ENCODE assay signal across 20 cellular contexts in genomic region chr2:128370468-128371247, GRCh38. TPM values are rescaled to one million over a fixed set of nuclear protein-coding genes. Genes with fewer than 3 reads are reported as not detected.
A peak's percentile ranks its signal among the peaks of the same experiment; 100 is the strongest.
DNase-seq lines count a peak whose midpoint lies in the region; ATAC-seq, FAIRE-seq and TF ChIP-seq lines count a peak whose summit lies in the region.
"Had no signal": no experiment of that assay in that cellular context is flagged by ENCODE, and none has a peak within 500 bp of the region (broad histone marks: within the 10 kb centered on the region; RNA-seq: fewer than 3 reads in every experiment).

No MANE protein-coding gene starts in this region.

- no peak overlapping the region for H4K12ac ChIP-seq in trophoblast cell (ENCODE audit: low read depth, low read length)

- no peak overlapping the region for H3K23ac ChIP-seq in trophoblast cell (ENCODE audit: low read length)

- H2BK5ac ChIP-seq in trophoblast cell (ENCODE audit: low read depth, low read length, poor library complexity), result no peak overlapping the region

- H3K4me2 ChIP-seq in DND-41 (ENCODE audit: insufficient read depth, low read length) (no peak overlapping the region), trophoblast cell (ENCODE audit: low read length) (no peak overlapping the region)
- H3K4me2 ChIP-seq: GM23338 had no signal

- CTCF ChIA-PET in WTC11 (lab: Charles Lee), result no interaction called here

- H3K79me2 ChIP-seq in DND-41 (ENCODE audit: insufficient read depth, low read length) (no peaks in the 10 kb centered on the region), trophoblast cell (ENCODE audit: control insufficient read depth, insufficient read depth, low read length, poor library complexity) (peaks cover 6% of the 10 kb centered on the region)

- H3K4me3 ChIP-seq in DND-41 (ENCODE audit: low read depth in 1 of 2, low read length in 2 of 2), result no peak overlapping the region
- H3K4me3 ChIP-seq in kidney (ENCODE audit: low read length in 2 of 2), result no peak overlapping the region
- no peak overlapping the region for H3K4me3 ChIP-seq in trophoblast cell (ENCODE audit: low read depth, low read length)
- H3K4me3 ChIP-seq: cardiac muscle cell, esophagus squamous epithelium, GM23338, upper lobe of left lung had no signal

- H3K14ac ChIP-seq in trophoblast cell (ENCODE audit: low read length), result peak overlapping the region; percentile 9

- H3K27ac Mint-ChIP-seq in WTC11 (no peak overlapping the region), glutamatergic neuron (ENCODE audit: unreplicated experiment) (no peak overlapping the region)
- H3K27ac Mint-ChIP-seq: activated B cell treated with CpG ODN at 0.5 μM for 24 hours; activated CD8-positive, alpha-beta T cell treated with anti-CD3 and anti-CD28 coated beads, Interleukin-2, amount 10 ng/mL, durations not matched to agents 7 days and 5 days; activated T-cell treated with anti-CD3 and anti-CD28 coated beads, Interleukin-2, amount 50 U/mL, for 72 hours; CD4-positive, alpha-beta memory T cell; GM23338 had no signal

- H3K79me1 ChIP-seq in trophoblast cell (ENCODE audit: low read length), result peaks cover 42% of the 10 kb centered on the region

- H3K4me3 Mint-ChIP-seq in WTC11 (no peak overlapping the region), glutamatergic neuron (ENCODE audit: unreplicated experiment) (no peak overlapping the region)
- H3K4me3 Mint-ChIP-seq: activated B cell treated with CpG ODN at 0.5 μM for 24 hours; activated CD8-positive, alpha-beta T cell treated with anti-CD3 and anti-CD28 coated beads, Interleukin-2, amount 10 ng/mL, durations not matched to agents 7 days and 5 days; activated T-cell treated with anti-CD3 and anti-CD28 coated beads, Interleukin-2, amount 50 U/mL, for 72 hours; CD4-positive, alpha-beta memory T cell; GM23338 had no signal

- H3K27me3 Mint-ChIP-seq in WTC11 (ENCODE audit: low read depth) (no peaks in the 10 kb centered on the region; the same call in 1 of the 2 replicates), glutamatergic neuron (ENCODE audit: unreplicated experiment) (peaks cover 2% of the 10 kb centered on the region)
- H3K27me3 Mint-ChIP-seq: activated B cell treated with CpG ODN at 0.5 μM for 24 hours had no signal

- peak overlapping the region; percentile 22 for H4K91ac ChIP-seq in trophoblast cell (ENCODE audit: low read depth, low read length)

- H3K27me3 ChIP-seq in DND-41 (ENCODE audit: insufficient read depth, low read length, poor library complexity) (no peaks in the 10 kb centered on the region), trophoblast cell (ENCODE audit: insufficient read depth, low read length) (no peaks in the 10 kb centered on the region)
- H3K27me3 ChIP-seq: cardiac muscle cell, esophagus squamous epithelium, upper lobe of left lung had no signal

- H3K9me3 ChIP-seq in DND-41 (ENCODE audit: insufficient read depth, low read length, severe bottlenecking) (no peaks in the 10 kb centered on the region), kidney (ENCODE audit: control insufficient read depth in 1 of 2, low read length in 2 of 2) (no peaks in the 10 kb centered on the region), trophoblast cell (ENCODE audit: insufficient read depth, low read depth, low read length) (peaks cover 2% of the 10 kb centered on the region)
- H3K9me3 ChIP-seq: esophagus squamous epithelium, upper lobe of left lung had no signal

- intact Hi-C loops in kidney (cut with DNase I), result no loop called here

- H3K36me3 Mint-ChIP-seq in WTC11 (no peaks in the 10 kb centered on the region), glutamatergic neuron (ENCODE audit: unreplicated experiment) (no peaks in the 10 kb centered on the region)
- H3K36me3 Mint-ChIP-seq: CD4-positive, alpha-beta memory T cell had no signal

- no peak for TF ChIP-seq CTCF in DND-41 (IDR thresholded peaks at IDR 0.05; ENCODE audit: borderline replicate concordance, extremely low read depth, low read length, poor library complexity, severe bottlenecking)
- no peak for TF ChIP-seq CTCF in WTC11 (IDR thresholded peaks at IDR 0.05)
- no peak for TF ChIP-seq CTCF in kidney (IDR thresholded peaks at IDR 0.05; ENCODE audit: borderline replicate concordance, extremely low read depth, insufficient read depth)
- no peak for TF ChIP-seq CTCF in glutamatergic neuron (IDR thresholded peaks at IDR 0.05; ENCODE audit: partially characterized antibody, unreplicated experiment)

- H3K9ac ChIP-seq in DND-41 (ENCODE audit: low read depth, low read length) (no peak overlapping the region), kidney (ENCODE audit: low read length in 2 of 2) (no peak overlapping the region), trophoblast cell (ENCODE audit: low read length) (no peak overlapping the region)

- peak overlapping the region; percentile 8 for H2AK5ac ChIP-seq in trophoblast cell (ENCODE audit: low read length)

- H3K4me1 ChIP-seq in DND-41 (ENCODE audit: insufficient read depth, low read length), result no peaks in the 10 kb centered on the region
- H3K4me1 ChIP-seq in kidney (ENCODE audit: control insufficient read depth in 1 of 2, insufficient read depth in 1 of 2, low read depth in 1 of 2, low read length in 2 of 2), result peaks cover 0 to 29% of the 10 kb centered on the region in 2 donors
- H3K4me1 ChIP-seq in trophoblast cell (ENCODE audit: control insufficient read depth in 1 of 2, insufficient read depth in 2 of 2, low read length in 2 of 2), result peaks cover 34 to 45% of the 10 kb centered on the region in 2 experiments

- no CpG with 5 or more reads among the region's 27 CpGs for WGBS in trophoblast cell (ENCODE audit: extremely low coverage, insufficient coverage, insufficient read length)

- no peaks in the 10 kb centered on the region for H3K9me3 Mint-ChIP-seq in WTC11
- H3K9me3 Mint-ChIP-seq in glutamatergic neuron (ENCODE audit: unreplicated experiment), result peaks cover 10% of the 10 kb centered on the region
- H3K9me3 Mint-ChIP-seq: activated B cell treated with CpG ODN at 0.5 μM for 24 hours; activated T-cell treated with anti-CD3 and anti-CD28 coated beads, Interleukin-2, amount 50 U/mL, for 72 hours; CD4-positive, alpha-beta memory T cell; GM23338 had no signal

- H3K36me3 ChIP-seq in DND-41 (ENCODE audit: insufficient read depth, low read length) (no peaks in the 10 kb centered on the region), kidney (ENCODE audit: control insufficient read depth in 1 of 2, insufficient read depth in 2 of 2, low read length in 2 of 2) (no peaks in the 10 kb centered on the region), trophoblast cell (ENCODE audit: control insufficient read depth in 1 of 2, insufficient read depth in 2 of 2, low read length in 2 of 2) (no peaks in the 10 kb centered on the region)
- H3K36me3 ChIP-seq: cardiac muscle cell, esophagus squamous epithelium, upper lobe of left lung had no signal

- H2AFZ ChIP-seq in DND-41 (ENCODE audit: low read depth, low read length), result no peak overlapping the region
- H2AFZ ChIP-seq in trophoblast cell (ENCODE audit: insufficient read depth, low read length, poor library complexity), result no peak overlapping the region

- H3K4me1 Mint-ChIP-seq in WTC11 (peaks cover 23% of the 10 kb centered on the region), glutamatergic neuron (ENCODE audit: low read depth, unreplicated experiment) (peaks cover 19% of the 10 kb centered on the region)
- H3K4me1 Mint-ChIP-seq: activated B cell treated with CpG ODN at 0.5 μM for 24 hours had no signal

- peak overlapping the region; percentile 18 for H2BK120ac ChIP-seq in trophoblast cell (ENCODE audit: insufficient read depth, low read length, poor library complexity)

- FAIRE-seq in kidney (lab: Jason Lieb, UNC), result no peak

- peak overlapping the region; percentile 16 for H2BK12ac ChIP-seq in trophoblast cell (ENCODE audit: low read length)

- no peak for ATAC-seq in DND-41 (ENCODE audit: insufficient read depth, low read depth)
- no peak for ATAC-seq in WTC11
- ATAC-seq in HG03280 (IDR thresholded peaks at IDR 0.05; ENCODE audit: unreplicated experiment), result no peak
- ATAC-seq in GM19467 (IDR thresholded peaks at IDR 0.05; ENCODE audit: unreplicated experiment), result no peak
- no peak for ATAC-seq in GM18498 (IDR thresholded peaks at IDR 0.05; ENCODE audit: unreplicated experiment)
- ATAC-seq: activated CD8-positive, alpha-beta T cell treated with anti-CD3 and anti-CD28 coated beads, Interleukin-2, amount 10 ng/mL, durations not matched to agents 7 days and 5 days; activated T-cell treated with anti-CD3 and anti-CD28 coated beads, Interleukin-2, amount 50 U/mL, for 72 hours; GM23338 had no signal

- H4K8ac ChIP-seq in trophoblast cell (ENCODE audit: low read depth, low read length), result no peak overlapping the region

- no peak overlapping the region for H3K4ac ChIP-seq in trophoblast cell (ENCODE audit: low read depth, low read length)

- peak overlapping the region; percentile 26; the same call in 1 of the 2 replicates for H3K27ac ChIP-seq in DND-41 (ENCODE audit: low read length)
- H3K27ac ChIP-seq in kidney (ENCODE audit: low read depth in 2 of 2, low read length in 2 of 2), result no peak overlapping the region
- no peak overlapping the region for H3K27ac ChIP-seq in trophoblast cell (ENCODE audit: low read depth, low read length)
- H3K27ac ChIP-seq: cardiac muscle cell had no signal

- DNase-seq in DND-41 (no peak), WTC11 (ENCODE audit: low spot score) (no peak), kidney (peak; percentile 74), trophoblast cell (peak in 1 of 2 donors; percentile 53), glutamatergic neuron (no peak)
- DNase-seq: activated B cell treated with CpG ODN at 0.5 μM for 24 hours; activated CD8-positive, alpha-beta T cell treated with anti-CD3 and anti-CD28 coated beads, Interleukin-2, amount 10 ng/mL, durations not matched to agents 7 days and 5 days; activated T-cell treated with anti-CD3 and anti-CD28 coated beads, Interleukin-2, amount 50 U/mL, for 72 hours; CD4-positive, alpha-beta memory T cell; DMS53; esophagus squamous epithelium; NCI-H2029; stimulated activated naive CD4-positive, alpha-beta T cell treated with Interleukin-2 at 50 U/mL for 16 hours; T-helper 2 cell had no signal

- POLR2A ChIA-PET in WTC11 (lab: Charles Lee), result no interaction called here

- H3K18ac ChIP-seq in trophoblast cell (ENCODE audit: low read length), result no peak overlapping the region

- H4K20me1 ChIP-seq in DND-41 (ENCODE audit: insufficient read depth, low read length), result no peaks in the 10 kb centered on the region

RNA-seq across cellular contexts. Expression of gene HS6ST1, which starts 52.0 kb away (rescaled TPM):
- total RNA-seq in WTC11 (2021) (50.3 to 55.5 TPM (median 55.1 TPM) in 3 replicates), kidney (73.9 TPM), glutamatergic neuron (ENCODE audit: unreplicated experiment) (173 TPM)
- 49.6 TPM for polyA plus RNA-seq in kidney (ENCODE audit: insufficient read depth, low read depth, low replicate concordance)
- polyA plus RNA-seq in trophoblast cell (2013), result 26.6 and 27.7 TPM in 2 replicates
